In the genomic region with DNA sequence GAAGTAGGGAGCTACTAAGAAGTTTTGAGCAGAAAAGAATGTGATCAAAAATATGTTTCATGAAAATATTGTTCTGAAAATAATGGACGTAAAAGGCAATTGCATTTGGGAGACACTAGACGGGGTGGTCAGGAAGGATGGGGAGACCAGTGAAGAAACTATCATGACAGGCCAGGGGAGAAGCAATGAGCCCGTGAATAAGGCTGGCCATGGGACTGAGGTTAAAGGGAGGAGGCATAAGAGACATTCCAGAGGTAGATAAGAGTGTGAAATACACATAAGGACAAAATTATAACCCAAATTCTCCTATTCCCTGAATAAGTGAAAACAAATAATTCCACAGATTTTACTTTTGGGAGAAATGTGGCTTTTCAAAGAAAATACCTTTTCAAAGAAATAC, we compare ENCODE assay signal across 10 cellular contexts.
"Had no signal": no experiment of that assay in that cellular context is flagged by ENCODE, and none has a peak within 500 bp of the region (broad histone marks: within the 10 kb centered on the region; RNA-seq: fewer than 3 reads in every experiment).

No MANE protein-coding gene starts in this region.

- H3K4me3 ChIP-seq: pancreas, testis had no signal

- H3K9me3 ChIP-seq: pancreas, testis had no signal

- H3K36me3 Mint-ChIP-seq: natural killer cell treated with Interleukin-12 subunit alpha and Interleukin-12 subunit beta and Interleukin-15 and Interleukin-18, amount 100 ng/mL, for 72 hours had no signal

- ATAC-seq: effector memory CD8-positive, alpha-beta T cell; natural killer cell treated with Interleukin-12 subunit alpha and Interleukin-12 subunit beta and Interleukin-15 and Interleukin-18, amount 100 ng/mL, for 72 hours had no signal

- H3K36me3 ChIP-seq: pancreas had no signal

- DNase-seq: activated CD4-positive, alpha-beta memory T cell treated with anti-CD3 and anti-CD28 coated beads, Interleukin-2, amount 10 ng/mL, durations not matched to agents 7 days and 5 days; activated CD4-positive, CD25-positive, alpha-beta regulatory T cell treated with anti-CD3 and anti-CD28 coated beads, Interleukin-2, amount 50 U/mL, for 72 hours; activated CD8-positive, alpha-beta memory T cell treated with anti-CD3 and anti-CD28 coated beads, Interleukin-2, amount 50 U/mL, for 4 hours; pancreas; stimulated activated CD4-positive, alpha-beta T cell treated with anti-CD3 and anti-CD28 coated beads, Interleukin-4, amount 100 ng/mL, for 4 hours; testis had no signal

- H3K27ac Mint-ChIP-seq: activated CD4-positive, alpha-beta memory T cell treated with anti-CD3 and anti-CD28 coated beads, Interleukin-2, amount 10 ng/mL, durations not matched to agents 7 days and 5 days; effector memory CD8-positive, alpha-beta T cell; natural killer cell treated with Interleukin-12 subunit alpha and Interleukin-12 subunit beta and Interleukin-15 and Interleukin-18, amount 100 ng/mL, for 72 hours; stimulated activated naive CD8-positive, alpha-beta T cell treated with anti-CD3 and anti-CD28 coated beads, Interleukin-15, amount 100 ng/mL, for 72 hours had no signal

- H3K27me3 ChIP-seq: pancreas, testis had no signal

- H3K9me3 Mint-ChIP-seq: activated CD4-positive, alpha-beta memory T cell treated with anti-CD3 and anti-CD28 coated beads, Interleukin-2, amount 10 ng/mL, durations not matched to agents 7 days and 5 days; effector memory CD8-positive, alpha-beta T cell; natural killer cell treated with Interleukin-12 subunit alpha and Interleukin-12 subunit beta and Interleukin-15 and Interleukin-18, amount 100 ng/mL, for 72 hours; stimulated activated naive CD8-positive, alpha-beta T cell treated with anti-CD3 and anti-CD28 coated beads, Interleukin-15, amount 100 ng/mL, for 72 hours had no signal

- H3K27ac ChIP-seq: epithelial cell of prostate, pancreas, testis had no signal

- H3K4me1 ChIP-seq: pancreas, testis had no signal

- H3K4me1 Mint-ChIP-seq: activated CD4-positive, alpha-beta memory T cell treated with anti-CD3 and anti-CD28 coated beads, Interleukin-2, amount 10 ng/mL, durations not matched to agents 7 days and 5 days; stimulated activated naive CD8-positive, alpha-beta T cell treated with anti-CD3 and anti-CD28 coated beads, Interleukin-15, amount 100 ng/mL, for 72 hours had no signal

- H3K4me3 Mint-ChIP-seq: activated CD4-positive, alpha-beta memory T cell treated with anti-CD3 and anti-CD28 coated beads, Interleukin-2, amount 10 ng/mL, durations not matched to agents 7 days and 5 days; effector memory CD8-positive, alpha-beta T cell; natural killer cell treated with Interleukin-12 subunit alpha and Interleukin-12 subunit beta and Interleukin-15 and Interleukin-18, amount 100 ng/mL, for 72 hours; stimulated activated naive CD8-positive, alpha-beta T cell treated with anti-CD3 and anti-CD28 coated beads, Interleukin-15, amount 100 ng/mL, for 72 hours had no signal
